Comparison of ENCODE assay signal across 9 cellular contexts in genomic region chr1:156130578-156130942, GRCh38. TPM values are rescaled to one million over a fixed set of nuclear protein-coding genes. Genes with fewer than 3 reads are reported as not detected.
DNase-seq lines count a peak whose midpoint lies in the region; TF ChIP-seq lines count a peak whose summit lies in the region.
"Had no signal": no experiment of that assay in that cellular context is flagged by ENCODE, and none has a peak within 500 bp of the region (broad histone marks: within the 10 kb centered on the region; RNA-seq: fewer than 3 reads in every experiment).

No MANE protein-coding gene starts in this region.

- H2AK5ac ChIP-seq in mesenchymal stem cell (ENCODE audit: low read length, severe bottlenecking): peak overlapping the region; percentile 33

- peak overlapping the region in 1 of 2 experiments; percentile 48 for H3K14ac ChIP-seq in mesenchymal stem cell (ENCODE audit: low read length in 2 of 2)

- H4K20me1 ChIP-seq in KMS-11 (ENCODE audit: insufficient read depth): no peaks in the 10 kb centered on the region

- peaks cover 24% of the 10 kb centered on the region for H3K36me3 Mint-ChIP-seq in chondrocyte (ENCODE audit: low read depth)
- H3K36me3 Mint-ChIP-seq in immature natural killer cell: no peaks in the 10 kb centered on the region

- H2BK5ac ChIP-seq in mesenchymal stem cell (ENCODE audit: low read depth, low read length, poor library complexity, severe bottlenecking): no peak overlapping the region

- peak overlapping the region; percentile 62 for H4K8ac ChIP-seq in mesenchymal stem cell (ENCODE audit: low read length)

- H3K9me3 Mint-ChIP-seq in chondrocyte (ENCODE audit: low read depth): no peaks in the 10 kb centered on the region
- no peaks in the 10 kb centered on the region for H3K9me3 Mint-ChIP-seq in immature natural killer cell
- H3K9me3 Mint-ChIP-seq: activated CD4-positive, alpha-beta memory T cell treated with anti-CD3 and anti-CD28 coated beads, Interleukin-2, amount 10 ng/mL, durations not matched to agents 7 days and 5 days had no signal

- H3K23ac ChIP-seq in mesenchymal stem cell (ENCODE audit: low read length in 2 of 2): no peak overlapping the region

- TF ChIP-seq CTCF in KMS-11 (conservative IDR thresholded peaks at IDR 0.05; ENCODE audit: low read depth, low read length): peak; percentile 72
- TF ChIP-seq CTCF in chondrocyte (IDR thresholded peaks at IDR 0.05): peak; percentile 54

- H3K27ac Mint-ChIP-seq in chondrocyte (ENCODE audit: unreplicated experiment) (peak overlapping the region; percentile 99), immature natural killer cell (no peak overlapping the region)
- H3K27ac Mint-ChIP-seq: activated CD4-positive, alpha-beta memory T cell treated with anti-CD3 and anti-CD28 coated beads, Interleukin-2, amount 10 ng/mL, durations not matched to agents 7 days and 5 days had no signal

- H3K4me2 ChIP-seq in KMS-11 (no peak overlapping the region; the same call in 1 of the 2 replicates), mesenchymal stem cell (ENCODE audit: low read length, poor library complexity, severe bottlenecking) (no peak overlapping the region)

- DNase-seq in chondrocyte (ENCODE audit: low spot score): peak; percentile 84
- DNase-seq in mesenchymal stem cell: no peak
- DNase-seq in substantia nigra (lab: John Stamatoyannopoulos, UW): no peak
- no peak for DNase-seq in immature natural killer cell
- no peak for DNase-seq in COR-L47 (lab: John Stamatoyannopoulos, UW)
- DNase-seq in NCI-H2081 treated with DMSO at 0.1 percent for 48 hours (lab: John Stamatoyannopoulos, UW): no peak
- no peak for DNase-seq in NCI-H1436 treated with DMSO at 0.1 percent for 48 hours (lab: John Stamatoyannopoulos, UW)

- H3K27me3 ChIP-seq in KMS-11 (ENCODE audit: insufficient read depth, low read depth) (no peaks in the 10 kb centered on the region), mesenchymal stem cell (ENCODE audit: control insufficient read depth in 1 of 2, insufficient read depth in 1 of 2, low read length in 2 of 2) (no peaks in the 10 kb centered on the region)

- H3K4me1 Mint-ChIP-seq in chondrocyte (ENCODE audit: low read depth) (peaks cover 53% of the 10 kb centered on the region), immature natural killer cell (peaks cover 23 to 28% of the 10 kb centered on the region in 2 donors)

- peak overlapping the region; percentile 64 for H4K91ac ChIP-seq in mesenchymal stem cell (ENCODE audit: low read length)

- H3K4ac ChIP-seq in mesenchymal stem cell (ENCODE audit: low read depth in 1 of 2, low read length in 2 of 2): peak overlapping the region; percentile 30 to 91

- WGBS in mesenchymal stem cell: 82% methylated on average over 6 of the region's 6 CpGs

- H3K79me1 ChIP-seq in mesenchymal stem cell (replicated peaks; ENCODE audit: low read length, poor library complexity, severe bottlenecking): peaks cover 6% of the 10 kb centered on the region

- H2BK12ac ChIP-seq in mesenchymal stem cell (ENCODE audit: low read length in 2 of 2): peak overlapping the region; percentile 62 to 85

- peak overlapping the region; percentile 61 for H2BK15ac ChIP-seq in mesenchymal stem cell (ENCODE audit: low read depth, poor library complexity, severe bottlenecking)

- H3K27me3 Mint-ChIP-seq in chondrocyte (ENCODE audit: low read depth) (no peaks in the 10 kb centered on the region), immature natural killer cell (ENCODE audit: low read depth in 3 of 3) (peaks cover 11 to 22% (median 12%) of the 10 kb centered on the region in 3 donors)
- H3K27me3 Mint-ChIP-seq: activated CD4-positive, alpha-beta memory T cell treated with anti-CD3 and anti-CD28 coated beads, Interleukin-2, amount 10 ng/mL, durations not matched to agents 7 days and 5 days had no signal

- H3K4me3 Mint-ChIP-seq in chondrocyte (ENCODE audit: unreplicated experiment): no peak overlapping the region
- no peak overlapping the region for H3K4me3 Mint-ChIP-seq in immature natural killer cell
- H3K4me3 Mint-ChIP-seq: activated CD4-positive, alpha-beta memory T cell treated with anti-CD3 and anti-CD28 coated beads, Interleukin-2, amount 10 ng/mL, durations not matched to agents 7 days and 5 days had no signal

- peak overlapping the region; percentile 48 to 94 for H3K18ac ChIP-seq in mesenchymal stem cell (ENCODE audit: low read depth in 1 of 2, low read length in 2 of 2)

- H2AFZ ChIP-seq in KMS-11 (ENCODE audit: low read depth) (no peak overlapping the region), mesenchymal stem cell (ENCODE audit: low read depth, low read length) (no peak overlapping the region)

- H3K36me3 ChIP-seq in KMS-11 (ENCODE audit: insufficient read depth): no peaks in the 10 kb centered on the region; the same call in 1 of the 2 replicates
- peaks cover 47 to 67% of the 10 kb centered on the region in 2 experiments for H3K36me3 ChIP-seq in mesenchymal stem cell (ENCODE audit: control insufficient read depth in 1 of 2, insufficient read depth in 2 of 2, low read depth in 1 of 2, low read length in 2 of 2)

- H3K79me2 ChIP-seq in KMS-11 (ENCODE audit: insufficient read depth, low read depth): peaks cover 26% of the 10 kb centered on the region

- no peak overlapping the region for H3K4me3 ChIP-seq in KMS-11 (IDR thresholded peaks at IDR 0.05; ENCODE audit: insufficient read depth, low read depth, low read length)
- no peak overlapping the region for H3K4me3 ChIP-seq in mesenchymal stem cell (ENCODE audit: insufficient read depth in 1 of 2, low read depth in 1 of 2, low read length in 2 of 2)

- no peak overlapping the region for H2BK120ac ChIP-seq in mesenchymal stem cell (ENCODE audit: low read depth, low read length)

- H3K9ac ChIP-seq in KMS-11 (no peak overlapping the region; the same call in 1 of the 2 replicates), mesenchymal stem cell (ENCODE audit: low read length) (peak overlapping the region; percentile 99)

- no peaks in the 10 kb centered on the region for H3K9me3 ChIP-seq in mesenchymal stem cell (ENCODE audit: control insufficient read depth, low read length)

- peaks cover 51% of the 10 kb centered on the region for H3K4me1 ChIP-seq in KMS-11 (ENCODE audit: low read depth, poor library complexity, severe bottlenecking)
- peaks cover 43% of the 10 kb centered on the region for H3K4me1 ChIP-seq in mesenchymal stem cell (ENCODE audit: control insufficient read depth, insufficient read depth, low read depth, low read length)

- H3K27ac ChIP-seq in KMS-11 (no peak overlapping the region; the same call in 1 of the 2 replicates), mesenchymal stem cell (ENCODE audit: low read length, poor library complexity, severe bottlenecking) (peak overlapping the region; percentile 28), substantia nigra (ENCODE audit: low read depth, low read length, poor library complexity, severe bottlenecking) (peak overlapping the region; percentile 67)

RNA-seq across cellular contexts. Expression of gene LMNA, which starts 16.0 kb away (rescaled TPM):
- 641 to 675 TPM (median 641 TPM) in 3 replicates for total RNA-seq in chondrocyte
- 732 TPM for polyA plus RNA-seq in mesenchymal stem cell (2013, experiment 1 of 2)
- 747 TPM for polyA plus RNA-seq in mesenchymal stem cell (2013, experiment 2 of 2)
- polyA plus RNA-seq in immature natural killer cell: 10 to 100 TPM in 2 of 3 donors, 1 to 10 TPM in 1; 4.4 to 14.0 (median 10.3) TPM

RNA-seq across cellular contexts. Expression of gene SEMA4A, which starts 22.8 kb away (rescaled TPM):
- 1.6 to 2.5 TPM (median 2.0 TPM) in 3 replicates for total RNA-seq in chondrocyte
- polyA plus RNA-seq in mesenchymal stem cell (2013, experiment 1 of 2): 0.61 TPM
- polyA plus RNA-seq in mesenchymal stem cell (2013, experiment 2 of 2): 0.40 TPM
- polyA plus RNA-seq in immature natural killer cell: 10 to 100 TPM in 1 of 3 donors, 1 to 10 TPM in 2; 2.5 to 12.4 (median 3.2) TPM

RNA-seq across cellular contexts. Expression of gene MEX3A, which starts 48.3 kb away (rescaled TPM):
- 11.7 to 12.7 TPM (median 12.0 TPM) in 3 replicates for total RNA-seq in chondrocyte
- 10.4 TPM for polyA plus RNA-seq in mesenchymal stem cell (2013, experiment 1 of 2)
- polyA plus RNA-seq in mesenchymal stem cell (2013, experiment 2 of 2): 10.7 TPM
- not detected for polyA plus RNA-seq in immature natural killer cell
